15 cellular contexts compared by ENCODE assay signal in the genomic region with DNA sequence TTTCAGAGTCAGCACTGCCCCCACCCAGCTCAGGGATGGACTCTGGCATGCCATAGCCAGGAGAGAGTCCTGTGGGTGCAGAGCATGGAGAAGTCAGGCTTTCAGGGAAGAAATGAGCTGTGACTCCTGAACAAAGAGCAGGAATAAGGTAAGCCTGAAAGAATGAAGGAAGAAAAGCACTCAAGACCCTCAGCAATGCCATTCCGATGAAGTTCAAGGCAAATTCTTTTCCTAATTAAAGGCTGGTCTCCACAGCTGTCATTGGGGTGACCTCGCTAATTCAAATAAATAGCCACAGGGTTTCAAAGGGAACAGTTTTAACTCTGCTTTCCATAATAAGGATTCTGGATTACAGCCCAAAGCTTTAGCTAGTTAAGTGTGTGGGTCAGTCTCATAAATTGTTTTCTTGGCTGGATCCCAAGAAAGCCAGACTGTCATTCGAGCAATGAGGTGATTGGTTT. TPM values are rescaled to one million over a fixed set of nuclear protein-coding genes. Genes with fewer than 3 reads are reported as not detected.
DNase-seq lines count a peak whose midpoint lies in the region; ATAC-seq, FAIRE-seq and TF ChIP-seq lines count a peak whose summit lies in the region.
"Had no signal": no experiment of that assay in that cellular context is flagged by ENCODE, and none has a peak within 500 bp of the region (broad histone marks: within the 10 kb centered on the region; RNA-seq: fewer than 3 reads in every experiment).

No MANE protein-coding gene starts in this region.

- H3K4me3 Mint-ChIP-seq in HFFc6, result peak overlapping the region; percentile 19
- H3K4me3 Mint-ChIP-seq in stimulated activated memory B cell treated with anti-CD40 and anti-IgM and Interleukin-4, amounts not matched to agents 10 μg/mL and 1 μg/mL and 100 μg/mL, for 72 hours, result no peak overlapping the region
- H3K4me3 Mint-ChIP-seq: activated T-cell treated with anti-CD3 and anti-CD28 coated beads, Interleukin-2, amount 50 U/mL, for 4 hours; CD4-positive, CD25-positive, alpha-beta regulatory T cell had no signal

- no peaks in the 10 kb centered on the region for H3K36me3 ChIP-seq in left lung
- H3K36me3 ChIP-seq in gastroesophageal sphincter, result no peaks in the 10 kb centered on the region

- TF ChIP-seq CTCF in A549 (IDR thresholded peaks at IDR 0.05) (no peak), HFFc6 (IDR thresholded peaks at IDR 0.05) (no peak), left lung (IDR thresholded peaks at IDR 0.05) (no peak), gastroesophageal sphincter (IDR thresholded peaks at IDR 0.05) (no peak)

- no peak for TF ChIP-seq EP300 in A549 (IDR thresholded peaks at IDR 0.05)
- TF ChIP-seq EP300 in gastroesophageal sphincter (IDR thresholded peaks at IDR 0.05), result no peak

- no peak for FAIRE-seq in A549 (lab: Jason Lieb, UNC)

- no peaks in the 10 kb centered on the region for H3K27me3 ChIP-seq in left lung
- H3K27me3 ChIP-seq in gastroesophageal sphincter, result no peaks in the 10 kb centered on the region
- H3K27me3 ChIP-seq: spleen had no signal

- TF ChIP-seq POLR2A in A549 (IDR thresholded peaks at IDR 0.05; ENCODE audit: low read length), result no peak
- TF ChIP-seq POLR2A in gastroesophageal sphincter (IDR thresholded peaks at IDR 0.05), result no peak

- H3K4me2 ChIP-seq in A549, result peak overlapping the region; percentile 27; the same call in 2 of the 3 replicates

- H3K27ac ChIP-seq in A549, result peak overlapping the region in 1 of 2 experiments; percentile 10; a peak in 1 of 6 replicates
- peak overlapping the region; percentile 23 to 44 for H3K27ac ChIP-seq in left lung
- H3K27ac ChIP-seq in gastroesophageal sphincter, result peak overlapping the region in 2 of 4 donors; percentile 13 to 21

- CTCF ChIA-PET in A549 (lab: Yijun Ruan, JAX), result interaction anchor here (1.0 to 2.7 kb wide), 6 partner anchors 9 to 49 kb away, joined by 3 to 14 read pairs (median 4); a partner anchor contains a TSS

- H3K9me3 ChIP-seq in A549 (no peaks in the 10 kb centered on the region), left lung (no peaks in the 10 kb centered on the region), gastroesophageal sphincter (no peaks in the 10 kb centered on the region)
- H3K9me3 ChIP-seq: spleen had no signal

- H3K9me3 Mint-ChIP-seq in HFFc6, result no peaks in the 10 kb centered on the region
- no peaks in the 10 kb centered on the region for H3K9me3 Mint-ChIP-seq in stimulated activated memory B cell treated with anti-CD40 and anti-IgM and Interleukin-4, amounts not matched to agents 10 μg/mL and 1 μg/mL and 100 μg/mL, for 72 hours
- H3K9me3 Mint-ChIP-seq: activated T-cell treated with anti-CD3 and anti-CD28 coated beads, Interleukin-2, amount 50 U/mL, for 4 hours; CD4-positive, CD25-positive, alpha-beta regulatory T cell had no signal

- intact Hi-C loops in left lung (cut with DNase I), result no loop called here

- no peak for TF ChIP-seq RAD21 in A549 (conservative IDR thresholded peaks at IDR 0.05 in 1 of 2, IDR thresholded peaks at IDR 0.05 in 1 of 2)

- no peaks in the 10 kb centered on the region; the same call in none of the 2 replicates for H3K27me3 Mint-ChIP-seq in HFFc6 (ENCODE audit: insufficient read depth)
- no peaks in the 10 kb centered on the region for H3K27me3 Mint-ChIP-seq in stimulated activated memory B cell treated with anti-CD40 and anti-IgM and Interleukin-4, amounts not matched to agents 10 μg/mL and 1 μg/mL and 100 μg/mL, for 72 hours
- H3K27me3 Mint-ChIP-seq: CD4-positive, CD25-positive, alpha-beta regulatory T cell had no signal

- H3K4me1 ChIP-seq in A549 (peaks cover 64% of the 10 kb centered on the region), left lung (peaks cover 8 to 49% of the 10 kb centered on the region in 2 donors), gastroesophageal sphincter (peaks cover 0 to 92% (median 23%) of the 10 kb centered on the region in 3 donors)

- POLR2A ChIA-PET in A549 (lab: Yijun Ruan, JAX), result no interaction called here

- H3K4me3 ChIP-seq in A549, result no peak overlapping the region
- no peak overlapping the region for H3K4me3 ChIP-seq in left lung
- no peak overlapping the region for H3K4me3 ChIP-seq in gastroesophageal sphincter
- H3K4me3 ChIP-seq: spleen had no signal

- DNase-seq in A549 (ENCODE audit: low read depth in 1 of 2, low spot score in 1 of 2) (no peak), HFFc6 (peak; percentile 83), amniotic stem cell (lab: John Stamatoyannopoulos, UW) (peak; percentile 18), left lung (no peak), GDM1 (lab: John Stamatoyannopoulos, UW) (no peak)
- no peak for DNase-seq in activated CD4-positive, alpha-beta T cell treated with anti-CD3 and anti-CD28 coated beads for 48 hours
- DNase-seq: activated T-cell treated with anti-CD3 and anti-CD28 coated beads, Interleukin-2, amount 50 U/mL, for 4 hours; CD4-positive, CD25-positive, alpha-beta regulatory T cell; left cardiac atrium; NCI-H187; spleen; stimulated activated naive CD4-positive, alpha-beta T cell treated with Interleukin-2 at 50 U/mL for 16 hours; T-helper 1 cell had no signal

- 79% methylated on average over 3 of the region's 3 CpGs for WGBS in A549 (ENCODE audit: missing lambda C conversion rate)
- WGBS in gastroesophageal sphincter (ENCODE audit: low coverage in 1 of 2), 2 donors, result 7 to 19% methylated on average over 3 of the region's 3 CpGs

- H3K4me1 Mint-ChIP-seq in HFFc6 (ENCODE audit: low read depth), result peaks cover 100% of the 10 kb centered on the region
- H3K4me1 Mint-ChIP-seq in stimulated activated memory B cell treated with anti-CD40 and anti-IgM and Interleukin-4, amounts not matched to agents 10 μg/mL and 1 μg/mL and 100 μg/mL, for 72 hours, result peaks cover 23% of the 10 kb centered on the region

- H3K27ac Mint-ChIP-seq in HFFc6, result peak overlapping the region; percentile 76
- no peak overlapping the region for H3K27ac Mint-ChIP-seq in stimulated activated memory B cell treated with anti-CD40 and anti-IgM and Interleukin-4, amounts not matched to agents 10 μg/mL and 1 μg/mL and 100 μg/mL, for 72 hours

- no peaks in the 10 kb centered on the region for H3K36me3 Mint-ChIP-seq in HFFc6 (ENCODE audit: low read depth)
- H3K36me3 Mint-ChIP-seq in stimulated activated memory B cell treated with anti-CD40 and anti-IgM and Interleukin-4, amounts not matched to agents 10 μg/mL and 1 μg/mL and 100 μg/mL, for 72 hours, result no peaks in the 10 kb centered on the region

- ATAC-seq in A549 (0 out of 6 replicates have a peak, but pooled peaks of 1 of the 2 experiments have one; percentile 19), left lung (no peak), gastroesophageal sphincter (no peak)
- no peak for ATAC-seq in stimulated activated memory B cell treated with anti-CD40 and anti-IgM and Interleukin-4, amounts not matched to agents 10 μg/mL and 1 μg/mL and 100 μg/mL, for 72 hours
- ATAC-seq: activated T-cell treated with anti-CD3 and anti-CD28 coated beads, Interleukin-2, amount 50 U/mL, for 4 hours; left cardiac atrium had no signal

TF ChIP-seq in A549, 52 proteins besides CTCF, POLR2A, EP300 and RAD21:
- TF ChIP-seq HOXA7 (CRISPR knock-in tag; IDR thresholded peaks at IDR 0.05), result no peak

RNA-seq across cellular contexts. Expression of a gene that starts 31.7 kb away (rescaled TPM):
- polyA plus RNA-seq in A549 (2011; rRNA removed), result 19.0 and 19.2 TPM in 2 replicates
- polyA plus RNA-seq in A549 (2012; cell fraction: cytosol; rRNA removed), result 13.2 and 15.9 TPM in 2 replicates
- 48.7 and 49.5 TPM in 2 replicates for polyA plus RNA-seq in A549 (2012; cell fraction: nucleus; rRNA removed)
- 21.1 to 25.8 TPM (median 24.7 TPM) in 3 replicates for polyA plus RNA-seq in A549 (2017; fragmentation: RNase III; extraction: RNeasy Plus Mini Kit Qiagen cat#74134 plus additional on column Dnase treatment)
- polyA minus RNA-seq in A549 (2011; rRNA and poly(A)+ RNA removed), result 27.8 and 28.8 TPM in 2 replicates
- 100 to 1,000 TPM in 4 of 6 experiments, 10 to 100 TPM in 2; 92.1 to 144 (median 101) TPM for total RNA-seq in HFFc6 (2021; fragmentation: NEBNext Ultra II Directional; extraction: Animal tissue kit (Norgen Biotek cat#: 25700))
- 10 to 100 TPM; 56.4 to 71.2 TPM for total RNA-seq in left lung
- 10 to 100 TPM; 49.6 to 88.9 (median 74.8) TPM for total RNA-seq in gastroesophageal sphincter

RNA-seq across cellular contexts. Expression of a gene that starts 32.2 kb away (rescaled TPM):
- polyA plus RNA-seq in A549 (2011; rRNA removed), result 2.9 and 3.1 TPM in 2 replicates
- 1.9 and 2.1 TPM in 2 replicates for polyA plus RNA-seq in A549 (2012; cell fraction: cytosol; rRNA removed)
- 6.5 and 8.3 TPM in 2 replicates for polyA plus RNA-seq in A549 (2012; cell fraction: nucleus; rRNA removed)
- polyA plus RNA-seq in A549 (2017; fragmentation: RNase III; extraction: RNeasy Plus Mini Kit Qiagen cat#74134 plus additional on column Dnase treatment), result 1.9 to 2.9 TPM (median 2.2 TPM) in 3 replicates
- polyA minus RNA-seq in A549 (2011; rRNA and poly(A)+ RNA removed), result 3.1 and 5.5 TPM in 2 replicates
- under 1 TPM; 0.37 to 0.73 (median 0.61) TPM for total RNA-seq in HFFc6 (2021; fragmentation: NEBNext Ultra II Directional; extraction: Animal tissue kit (Norgen Biotek cat#: 25700))
- total RNA-seq in left lung, result 1 to 10 TPM; 3.6 to 7.6 TPM
- total RNA-seq in gastroesophageal sphincter, result 1 to 10 TPM; 1.1 to 3.5 (median 1.7) TPM
- total RNA-seq: CD4-positive, CD25-positive, alpha-beta regulatory T cell had no signal
- polyA plus RNA-seq: CD4-positive, CD25-positive, alpha-beta regulatory T cell had no signal

Comparison
In these comparisons a context has a peak if more than half of its experiments do, and no peak if none do; other contexts are left out.
1. DNase-seq: peak in HFFc6 (single experiment) and amniotic stem cell (single experiment); none in A549 (0 of 2), left lung (0 of 2), GDM1 (single experiment) and activated CD4-positive, alpha-beta T cell treated with anti-CD3 and anti-CD28 coated beads for 48 hours (single experiment).